Comparison of ENCODE assay signal across 1 cellular context in genomic region chr19:5718579-5719273, GRCh38.
TF ChIP-seq lines count a peak whose summit lies in the region.

No MANE protein-coding gene starts in this region.

TF ChIP-seq in K562, 482 proteins besides CTCF, POLR2A, EP300 and RAD21 (continued from another document and continues in another):
- TF ChIP-seq PATZ1 (CRISPR knock-in tag; IDR thresholded peaks at IDR 0.05; ENCODE audit: borderline replicate concordance) (no peak), ZNF79 (CRISPR knock-in tag; IDR thresholded peaks at IDR 0.05; ENCODE audit: low read depth) (no peak), SRSF3 (IDR thresholded peaks at IDR 0.05; ENCODE audit: insufficient read depth, low read length) (no peak), ZBTB49 (CRISPR knock-in tag; IDR thresholded peaks at IDR 0.05; ENCODE audit: borderline replicate concordance) (no peak), USF1 (CRISPR knock-in tag; IDR thresholded peaks at IDR 0.05) (no peak), ZNF212 (CRISPR knock-in tag; IDR thresholded peaks at IDR 0.05) (no peak), PHB2 (IDR thresholded peaks at IDR 0.05; ENCODE audit: low read depth) (no peak), GATA2 (CRISPR knock-in tag; IDR thresholded peaks at IDR 0.05) (0 out of 2 replicates have a peak, but pooled peaks have one; percentile 52), MED1 (CRISPR knock-in tag; IDR thresholded peaks at IDR 0.05; ENCODE audit: borderline replicate concordance) (no peak), MXD1 (CRISPR knock-in tag; IDR thresholded peaks at IDR 0.05; ENCODE audit: borderline replicate concordance, poor library complexity, severe bottlenecking) (no peak), HNRNPLL (IDR thresholded peaks at IDR 0.05; ENCODE audit: low read depth, low read length, poor library complexity, severe bottlenecking) (peak; percentile 63), TSHZ1 (CRISPR knock-in tag; IDR thresholded peaks at IDR 0.05) (no peak), TAL1 (IDR thresholded peaks at IDR 0.05) (no peak), KDM1A (IDR thresholded peaks at IDR 0.05) (no peak; a peak in 1 of 4 replicates), NFE2 (IDR thresholded peaks at IDR 0.05; ENCODE audit: low read depth) (peak; percentile 63), ZNF449 (CRISPR knock-in tag; IDR thresholded peaks at IDR 0.05) (no peak), DPF2 (IDR thresholded peaks at IDR 0.05) (peak; percentile 80; the same call in 1 of the 2 replicates), YBX1 (IDR thresholded peaks at IDR 0.05) (no peak), ARNT (IDR thresholded peaks at IDR 0.05) (no peak; a peak in 2 of 4 replicates), ZNF175 (CRISPR knock-in tag; IDR thresholded peaks at IDR 0.05; ENCODE audit: low read depth) (no peak), AFF4 (CRISPR knock-in tag; IDR thresholded peaks at IDR 0.05) (peak; percentile 79; the same call in 1 of the 2 replicates), ETS2 (tag; IDR thresholded peaks at IDR 0.05; ENCODE audit: borderline replicate concordance, poor library complexity, severe bottlenecking) (no peak), CAMTA2 (CRISPR knock-in tag; conservative IDR thresholded peaks at IDR 0.05) (no peak), SIX5 (IDR thresholded peaks at IDR 0.05; ENCODE audit: borderline replicate concordance in 1 of 2, insufficient read depth in 1 of 2, low read depth in 1 of 2, low read length in 2 of 2) (no peak), ZNF444 (CRISPR knock-in tag; IDR thresholded peaks at IDR 0.05) (no peak), SAFB (IDR thresholded peaks at IDR 0.05; ENCODE audit: borderline replicate concordance, low read depth, low read length) (no peak), MTA1 (IDR thresholded peaks at IDR 0.05; ENCODE audit: borderline replicate concordance) (no peak), RFX1 (IDR thresholded peaks at IDR 0.05) (no peak), TRIM24 (IDR thresholded peaks at IDR 0.05) (peak; percentile 78 to 85; a peak in 3 of 4 replicates), HDAC2 (IDR thresholded peaks at IDR 0.05) (no peak), HBP1 (CRISPR knock-in tag; IDR thresholded peaks at IDR 0.05) (no peak), KLF1 (tag; IDR thresholded peaks at IDR 0.05) (no peak), CSDE1 (IDR thresholded peaks at IDR 0.05) (no peak; a peak in 1 of 4 replicates), ZNF592 (IDR thresholded peaks at IDR 0.05) (peak; percentile 23; the same call in 1 of the 2 replicates), ZNF316 (IDR thresholded peaks at IDR 0.05) (no peak), ZBTB8A (IDR thresholded peaks at IDR 0.05; ENCODE audit: partially characterized antibody) (no peak), ZKSCAN3 (CRISPR knock-in tag; IDR thresholded peaks at IDR 0.05) (no peak), MCM5 (IDR thresholded peaks at IDR 0.05; ENCODE audit: low read depth) (no peak), PURB (CRISPR knock-in tag; IDR thresholded peaks at IDR 0.05; ENCODE audit: low read depth) (no peak), GTF2E2 (tag; IDR thresholded peaks at IDR 0.05) (0 out of 2 replicates have a peak, but pooled peaks have one; percentile 49), TEAD1 (CRISPR knock-in tag; IDR thresholded peaks at IDR 0.05) (no peak; a peak in 1 of 4 replicates)
